Comparison of ENCODE assay signal across 15 cellular contexts in the genomic region with DNA sequence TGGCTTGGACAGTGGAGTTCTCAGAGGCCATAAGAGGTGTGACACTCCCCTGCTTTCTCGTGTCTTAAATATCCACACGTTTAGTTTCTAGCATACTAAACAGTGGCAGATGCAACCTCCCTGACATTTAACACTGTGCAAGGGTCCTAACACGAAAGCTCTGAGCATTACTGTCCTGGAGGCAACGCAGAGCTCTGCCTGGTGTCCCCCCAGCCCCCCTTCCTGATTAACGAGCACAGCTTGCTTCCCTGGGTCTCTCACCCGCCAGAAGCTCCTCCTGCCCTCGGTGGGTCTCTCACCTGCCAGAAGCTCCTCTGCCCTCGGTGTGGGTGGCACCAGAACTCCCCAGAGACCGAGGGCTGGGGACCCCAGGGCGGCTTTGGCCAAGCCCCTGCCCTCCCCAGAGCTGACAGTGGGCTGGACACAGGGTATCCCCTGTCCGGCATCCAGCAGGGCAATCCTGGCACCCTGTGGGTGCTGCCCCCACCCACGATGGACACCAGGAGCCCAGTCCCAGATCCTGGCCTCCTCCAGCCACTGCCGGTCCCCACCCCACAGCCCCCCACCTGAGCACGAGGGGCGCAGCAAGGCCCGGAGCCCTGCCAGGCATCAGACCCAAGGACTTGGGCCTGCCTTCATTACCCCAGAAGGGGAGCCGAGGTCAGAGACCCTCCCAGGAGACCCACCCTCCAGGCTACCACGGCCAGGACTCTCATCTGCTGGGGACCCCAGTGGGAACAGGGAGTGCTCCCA.
"Had no signal": no experiment of that assay in that cellular context is flagged by ENCODE, and none has a peak within 500 bp of the region (broad histone marks: within the 10 kb centered on the region; RNA-seq: fewer than 3 reads in every experiment).

No MANE protein-coding gene starts in this region.

- H3K27ac ChIP-seq: cardiac muscle cell, left lung, spleen, thoracic aorta, vagina had no signal

- H3K4me3 ChIP-seq: cardiac muscle cell, left lung, spleen, thoracic aorta, vagina had no signal

- H3K36me3 ChIP-seq: left lung, spleen, thoracic aorta, vagina had no signal

- H3K27me3 ChIP-seq: cardiac muscle cell had no signal

- H3K4me1 ChIP-seq: vagina had no signal

- H3K9me3 ChIP-seq: left lung, thoracic aorta, vagina had no signal

- ATAC-seq: activated naive CD8-positive, alpha-beta T cell treated with anti-CD3 and anti-CD28 coated beads, Interleukin-2, amount 50 U/mL, for 24 hours; left lung; naive thymus-derived CD8-positive, alpha-beta T cell had no signal

- DNase-seq: activated CD4-positive, alpha-beta memory T cell treated with anti-CD3 and anti-CD28 coated beads, Interleukin-2, amount 10 ng/mL, durations not matched to agents 7 days and 5 days; activated CD4-positive, alpha-beta T cell treated with anti-CD3 and anti-CD28 coated beads, Interleukin-2, amount 10 ng/mL, durations not matched to agents 24 days and 14 days; activated effector memory CD4-positive, alpha-beta T cell treated with anti-CD3 and anti-CD28 coated beads, Interleukin-2, amount 50 U/mL, for 16 hours; activated naive CD4-positive, alpha-beta T cell treated with anti-CD3 and anti-CD28 coated beads, Interleukin-2, amount 50 U/mL, for 16 hours; activated naive CD8-positive, alpha-beta T cell treated with anti-CD3 and anti-CD28 coated beads, Interleukin-2, amount 50 U/mL, for 24 hours; effector CD4-positive, alpha-beta T cell; mammary epithelial cell; naive thymus-derived CD8-positive, alpha-beta T cell; spleen; stimulated activated CD4-positive, alpha-beta T cell treated with anti-CD3 and anti-CD28 coated beads, Interleukin-4, amount 100 ng/mL, for 24 hours; stimulated activated naive CD4-positive, alpha-beta T cell treated with Interleukin-2 at 50 U/mL for 16 hours had no signal
